Comparison of ENCODE assay signal across 16 cellular contexts in the genomic region with DNA sequence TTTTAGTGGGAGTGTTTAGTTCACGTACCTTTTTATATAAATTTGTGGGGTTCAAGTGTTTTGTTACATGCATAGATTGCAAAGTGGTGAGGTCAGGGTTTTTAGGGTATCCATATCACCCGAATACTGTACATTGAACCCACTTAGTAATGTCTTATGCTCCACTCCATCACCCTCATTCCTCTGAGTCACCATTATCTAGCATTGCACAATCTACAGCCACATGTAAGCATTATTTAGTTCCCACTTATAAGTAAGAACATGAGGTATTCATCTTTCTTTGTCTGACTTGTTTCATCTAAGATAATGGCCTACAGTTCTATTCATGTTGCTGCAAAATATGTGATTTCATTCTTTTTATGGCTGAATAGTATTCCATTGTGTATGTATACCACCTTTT.
DNase-seq lines count a peak whose midpoint lies in the region; ATAC-seq and TF ChIP-seq lines count a peak whose summit lies in the region.
"Had no signal": no experiment of that assay in that cellular context is flagged by ENCODE, and none has a peak within 500 bp of the region (broad histone marks: within the 10 kb centered on the region; RNA-seq: fewer than 3 reads in every experiment).

No MANE protein-coding gene starts in this region.

- POLR2A ChIA-PET in MCF 10A (lab: Yijun Ruan, JAX): no interaction called here
- POLR2A ChIA-PET in activated CD8-positive, alpha-beta T cell treated with anti-CD3 and anti-CD28 coated beads, Interleukin-2, amount 10 ng/mL, durations not matched to agents 7 days and 5 days (lab: Charles Lee): no interaction called here

- H3K9me3 Mint-ChIP-seq in MCF 10A (ENCODE audit: unreplicated experiment): no peaks in the 10 kb centered on the region
- H3K9me3 Mint-ChIP-seq in osteocyte (ENCODE audit: unreplicated experiment): no peaks in the 10 kb centered on the region
- peaks cover 10% of the 10 kb centered on the region for H3K9me3 Mint-ChIP-seq in activated CD8-positive, alpha-beta T cell treated with anti-CD3 and anti-CD28 coated beads, Interleukin-2, amount 10 ng/mL, durations not matched to agents 7 days and 5 days (ENCODE audit: insufficient read depth)

- H3K27me3 ChIP-seq in breast epithelium: no peaks in the 10 kb centered on the region

- no peaks in the 10 kb centered on the region for H3K9me3 ChIP-seq in breast epithelium
- H3K9me3 ChIP-seq: Caco-2, SK-N-SH had no signal

- ATAC-seq in activated CD8-positive, alpha-beta T cell treated with anti-CD3 and anti-CD28 coated beads, Interleukin-2, amount 10 ng/mL, durations not matched to agents 7 days and 5 days: no peak

- DNase-seq in MCF 10A (ENCODE audit: unreplicated experiment) (peak; percentile 24), breast epithelium (ENCODE audit: low spot score in 2 of 2) (no peak), amniotic epithelial cell (ENCODE audit: low read depth) (peak; percentile 7), fibroblast of villous mesenchyme (ENCODE audit: low read depth) (peak; percentile 11), osteocyte (ENCODE audit: extremely low spot score, unreplicated experiment) (no peak), COLO829 (ENCODE audit: low spot score) (no peak)
- no peak for DNase-seq in activated CD4-positive, alpha-beta T cell treated with anti-CD3 and anti-CD28 coated beads for 4 hours
- no peak for DNase-seq in activated CD8-positive, alpha-beta T cell treated with anti-CD3 and anti-CD28 coated beads, Interleukin-2, amount 10 ng/mL, durations not matched to agents 7 days and 5 days
- DNase-seq: Caco-2, GDM1, NCI-H1105 treated with DMSO at 0.1 percent for 48 hours, NCI-H1694 treated with DMSO at 0.1 percent for 48 hours, NCI-H524, SHP77 treated with DMSO at 0.1 percent for 48 hours, SK-N-SH had no signal

- TF ChIP-seq CTCF in MCF 10A (IDR thresholded peaks at IDR 0.05; ENCODE audit: unreplicated experiment) (no peak), breast epithelium (IDR thresholded peaks at IDR 0.05) (no peak), fibroblast of villous mesenchyme (IDR thresholded peaks at IDR 0.05; ENCODE audit: insufficient read depth, low read depth, low read length) (no peak), osteocyte (IDR thresholded peaks at IDR 0.05) (no peak)

- H3K36me3 Mint-ChIP-seq in MCF 10A (ENCODE audit: insufficient read depth, unreplicated experiment) (no peaks in the 10 kb centered on the region), osteocyte (ENCODE audit: unreplicated experiment) (peaks cover 3% of the 10 kb centered on the region)
- H3K36me3 Mint-ChIP-seq in activated CD8-positive, alpha-beta T cell treated with anti-CD3 and anti-CD28 coated beads, Interleukin-2, amount 10 ng/mL, durations not matched to agents 7 days and 5 days (ENCODE audit: low read depth): no peaks in the 10 kb centered on the region

- no peaks in the 10 kb centered on the region for H3K36me3 ChIP-seq in breast epithelium

- TF ChIP-seq POLR2A in breast epithelium (IDR thresholded peaks at IDR 0.05): no peak

- H3K27ac Mint-ChIP-seq in MCF 10A (ENCODE audit: low read depth, unreplicated experiment) (no peak overlapping the region), osteocyte (ENCODE audit: unreplicated experiment) (no peak overlapping the region)
- H3K27ac Mint-ChIP-seq in activated CD8-positive, alpha-beta T cell treated with anti-CD3 and anti-CD28 coated beads, Interleukin-2, amount 10 ng/mL, durations not matched to agents 7 days and 5 days: no peak overlapping the region
- H3K27ac Mint-ChIP-seq: B cell had no signal

- no peak overlapping the region for H3K4me3 Mint-ChIP-seq in MCF 10A (ENCODE audit: unreplicated experiment)
- H3K4me3 Mint-ChIP-seq in osteocyte (ENCODE audit: unreplicated experiment): no peak overlapping the region
- no peak overlapping the region for H3K4me3 Mint-ChIP-seq in activated CD8-positive, alpha-beta T cell treated with anti-CD3 and anti-CD28 coated beads, Interleukin-2, amount 10 ng/mL, durations not matched to agents 7 days and 5 days
- H3K4me3 Mint-ChIP-seq: B cell had no signal

- peaks cover 73% of the 10 kb centered on the region for H3K27me3 Mint-ChIP-seq in MCF 10A (ENCODE audit: insufficient read depth, unreplicated experiment)
- H3K27me3 Mint-ChIP-seq in osteocyte (ENCODE audit: unreplicated experiment): no peaks in the 10 kb centered on the region
- H3K27me3 Mint-ChIP-seq in activated CD8-positive, alpha-beta T cell treated with anti-CD3 and anti-CD28 coated beads, Interleukin-2, amount 10 ng/mL, durations not matched to agents 7 days and 5 days (ENCODE audit: low read depth): no peaks in the 10 kb centered on the region
- H3K27me3 Mint-ChIP-seq: B cell had no signal

- CTCF ChIA-PET in MCF 10A (lab: Yijun Ruan, JAX): no interaction called here
- CTCF ChIA-PET in activated CD8-positive, alpha-beta T cell treated with anti-CD3 and anti-CD28 coated beads, Interleukin-2, amount 10 ng/mL, durations not matched to agents 7 days and 5 days (lab: Charles Lee): no interaction called here

- no peaks in the 10 kb centered on the region for H3K4me1 Mint-ChIP-seq in MCF 10A (ENCODE audit: insufficient read depth, unreplicated experiment)
- H3K4me1 Mint-ChIP-seq in osteocyte (ENCODE audit: unreplicated experiment): peaks cover 11% of the 10 kb centered on the region
- no peaks in the 10 kb centered on the region for H3K4me1 Mint-ChIP-seq in activated CD8-positive, alpha-beta T cell treated with anti-CD3 and anti-CD28 coated beads, Interleukin-2, amount 10 ng/mL, durations not matched to agents 7 days and 5 days (ENCODE audit: low read depth)
- H3K4me1 Mint-ChIP-seq: B cell had no signal

- H3K27ac ChIP-seq in breast epithelium: no peak overlapping the region

- no TSS peak for BruUV-seq in MCF 10A (replicated peaks; lab: Mats Ljungman, UMichigan)

- intact Hi-C loops in MCF 10A (cut with micrococcal nuclease): no loop called here
- intact Hi-C loops in breast epithelium (cut with DNase I; ENCODE audit: low total_unique reads): no loop called here

- H3K4me3 ChIP-seq in breast epithelium (no peak overlapping the region), fibroblast of villous mesenchyme (ENCODE audit: low read depth, low read length) (no peak overlapping the region)

- no peaks in the 10 kb centered on the region for H3K4me1 ChIP-seq in breast epithelium
- H3K4me1 ChIP-seq: Caco-2 had no signal

Comparison
In these comparisons a context has a peak if more than half of its experiments do, and no peak if none do; other contexts are left out.
1. DNase-seq: peak in MCF 10A (single experiment), amniotic epithelial cell (single experiment) and fibroblast of villous mesenchyme (single experiment); none in breast epithelium (0 of 2), activated CD4-positive, alpha-beta T cell treated with anti-CD3 and anti-CD28 coated beads for 4 hours (0 of 2), osteocyte (single experiment), activated CD8-positive, alpha-beta T cell treated with anti-CD3 and anti-CD28 coated beads, Interleukin-2, amount 10 ng/mL, durations not matched to agents 7 days and 5 days (single experiment) and COLO829 (single experiment).